Comparison of ENCODE assay signal across 8 cellular contexts in genomic region chr2:96532641-96533291, GRCh38. TPM values are rescaled to one million over a fixed set of nuclear protein-coding genes. Genes with fewer than 3 reads are reported as not detected.
A peak's percentile ranks its signal among the peaks of the same experiment; 100 is the strongest.
DNase-seq lines count a peak whose midpoint lies in the region; ATAC-seq, FAIRE-seq and TF ChIP-seq lines count a peak whose summit lies in the region.

No MANE protein-coding gene starts in this region.

- dilution Hi-C loops in keratinocyte (cut with MboI; ENCODE audit: extremely low pct_ligation_motif_present, low sequenced_read_pairs), result no loop called here

- H3K9ac ChIP-seq in keratinocyte (ENCODE audit: control insufficient read depth, extremely low read depth, insufficient read depth, low read length), result no peak overlapping the region

- H4K20me1 ChIP-seq in keratinocyte (ENCODE audit: control insufficient read depth, extremely low read depth, insufficient read depth, low read length), result no peaks in the 10 kb centered on the region

- peaks cover 0 to 2% of the 10 kb centered on the region in 2 donors for H3K36me3 Mint-ChIP-seq in activated naive CD4-positive, alpha-beta T cell treated with anti-CD3 and anti-CD28 coated beads, Interleukin-2, amount 50 U/mL, for 72 hours
- H3K36me3 Mint-ChIP-seq in stimulated activated memory B cell treated with anti-CD40 and anti-IgM and Interleukin-4, amounts not matched to agents 10 μg/mL and 1 μg/mL and 100 μg/mL, for 72 hours, result peaks cover 6% of the 10 kb centered on the region

- no peaks in the 10 kb centered on the region for H3K36me3 ChIP-seq in keratinocyte (ENCODE audit: control insufficient read depth in 2 of 2, extremely low read depth in 1 of 2, insufficient read depth in 2 of 2, low read length in 2 of 2)

- H3K27me3 ChIP-seq in HL-60 (ENCODE audit: insufficient read depth, poor library complexity, severe bottlenecking) (no peaks in the 10 kb centered on the region), keratinocyte (ENCODE audit: control insufficient read depth, extremely low read depth, insufficient read depth, low read length) (peaks cover 21% of the 10 kb centered on the region)

- FAIRE-seq in keratinocyte (lab: Jason Lieb, UNC), result no peak

- H3K4me3 ChIP-seq in HL-60 (replicated peaks; ENCODE audit: insufficient read depth, low read length) (no peak overlapping the region), keratinocyte (ENCODE audit: control insufficient read depth in 2 of 3, extremely low read depth in 1 of 3, insufficient read depth in 2 of 3, low read depth in 1 of 3, low read length in 3 of 3) (no peak overlapping the region)

- no peaks in the 10 kb centered on the region for H3K9me3 ChIP-seq in keratinocyte (ENCODE audit: control insufficient read depth, low read depth, low read length)

- no peak for ATAC-seq in activated naive CD4-positive, alpha-beta T cell treated with anti-CD3 and anti-CD28 coated beads, Interleukin-2, amount 50 U/mL, for 72 hours
- no peak for ATAC-seq in stimulated activated memory B cell treated with anti-CD40 and anti-IgM and Interleukin-4, amounts not matched to agents 10 μg/mL and 1 μg/mL and 100 μg/mL, for 72 hours

- peak overlapping the region; percentile 73 to 98 for H3K27ac Mint-ChIP-seq in activated naive CD4-positive, alpha-beta T cell treated with anti-CD3 and anti-CD28 coated beads, Interleukin-2, amount 50 U/mL, for 72 hours
- peak overlapping the region; percentile 94 for H3K27ac Mint-ChIP-seq in stimulated activated memory B cell treated with anti-CD40 and anti-IgM and Interleukin-4, amounts not matched to agents 10 μg/mL and 1 μg/mL and 100 μg/mL, for 72 hours

- H3K27ac ChIP-seq in HL-60 (replicated peaks) (peak overlapping the region; percentile 63), keratinocyte (ENCODE audit: control insufficient read depth, insufficient read depth, low read length) (peak overlapping the region; percentile 63)

- H2AFZ ChIP-seq in keratinocyte (ENCODE audit: control insufficient read depth, low read length), result peak overlapping the region; percentile 10

- peaks cover 75% of the 10 kb centered on the region for H3K4me1 Mint-ChIP-seq in stimulated activated memory B cell treated with anti-CD40 and anti-IgM and Interleukin-4, amounts not matched to agents 10 μg/mL and 1 μg/mL and 100 μg/mL, for 72 hours

- no peaks in the 10 kb centered on the region for H3K27me3 Mint-ChIP-seq in stimulated activated memory B cell treated with anti-CD40 and anti-IgM and Interleukin-4, amounts not matched to agents 10 μg/mL and 1 μg/mL and 100 μg/mL, for 72 hours

- no peaks in the 10 kb centered on the region for H3K9me3 Mint-ChIP-seq in activated naive CD4-positive, alpha-beta T cell treated with anti-CD3 and anti-CD28 coated beads, Interleukin-2, amount 50 U/mL, for 72 hours
- H3K9me3 Mint-ChIP-seq in stimulated activated memory B cell treated with anti-CD40 and anti-IgM and Interleukin-4, amounts not matched to agents 10 μg/mL and 1 μg/mL and 100 μg/mL, for 72 hours, result no peaks in the 10 kb centered on the region

- peaks cover 42% of the 10 kb centered on the region for H3K4me1 ChIP-seq in keratinocyte (ENCODE audit: control insufficient read depth, extremely low read depth, insufficient read depth, low read length)

- peak overlapping the region; percentile 80 for H3K4me3 Mint-ChIP-seq in stimulated activated memory B cell treated with anti-CD40 and anti-IgM and Interleukin-4, amounts not matched to agents 10 μg/mL and 1 μg/mL and 100 μg/mL, for 72 hours

- peak overlapping the region; percentile 63 for H3K4me2 ChIP-seq in keratinocyte (ENCODE audit: control insufficient read depth, extremely low read depth, insufficient read depth, low read depth, low read length)

- DNase-seq in HL-60 (ENCODE audit: low read depth in 1 of 2, low spot score in 1 of 2), result no peak
- peak in 1 of 2 donors; percentile 42 for DNase-seq in activated naive CD4-positive, alpha-beta T cell treated with anti-CD3 and anti-CD28 coated beads, Interleukin-2, amount 50 U/mL, for 72 hours (ENCODE audit: low spot score in 2 of 2)
- no peak for DNase-seq in keratinocyte (ENCODE audit: low read depth, low spot score)
- no peak for DNase-seq in NCI-H1105 treated with DMSO at 0.1 percent for 48 hours (lab: John Stamatoyannopoulos, UW)
- DNase-seq in stimulated activated CD4-positive, alpha-beta T cell treated with anti-CD3 and anti-CD28 coated beads, Interleukin-4, amount 100 ng/mL, for 4 hours, result no peak
- DNase-seq in nucleus accumbens (lab: John Stamatoyannopoulos, UW), result no peak
- DNase-seq in SIG-M5 (lab: John Stamatoyannopoulos, UW), result no peak

- no peaks in the 10 kb centered on the region for H3K9me1 ChIP-seq in keratinocyte (ENCODE audit: control insufficient read depth, extremely low read depth, insufficient read depth, low read length)

- peaks cover 2% of the 10 kb centered on the region for H3K79me2 ChIP-seq in keratinocyte (ENCODE audit: control insufficient read depth, insufficient read depth, low read length)

- TF ChIP-seq CTCF in HL-60 (IDR thresholded peaks at IDR 0.05; ENCODE audit: insufficient read depth, low read length) (no peak), keratinocyte (optimal IDR thresholded peaks at IDR 0.05 in 1 of 3, IDR thresholded peaks at IDR 0.05 in 1 of 3, conservative IDR thresholded peaks at IDR 0.05 in 1 of 3; ENCODE audit: extremely low read depth in 1 of 3, insufficient read depth in 2 of 3, low read length in 3 of 3) (no peak)

RNA-seq across cellular contexts. Expression of gene ARID5A, which starts 3.8 kb away (rescaled TPM):
- total RNA-seq in activated naive CD4-positive, alpha-beta T cell treated with anti-CD3 and anti-CD28 coated beads, Interleukin-2, amount 50 U/mL, for 72 hours, result 100 to 1,000 TPM in 1 of 2 donors, 10 to 100 TPM in 1; 51.5 to 348 TPM
- 1.6 to 2.8 TPM (median 1.9 TPM) in 3 replicates for polyA plus RNA-seq in keratinocyte
- 3.4 TPM for polyA plus RNA-seq in keratinocyte (2011; ENCODE audit: low read depth)
- polyA plus RNA-seq in keratinocyte (2011; cell fraction: cytosol; rRNA removed), result 0.98 and 2.6 TPM in 2 replicates
- 2.4 and 3.3 TPM in 2 replicates for polyA plus RNA-seq in keratinocyte (2011; cell fraction: nucleus; rRNA removed)
- 3.0 and 4.9 TPM in 2 replicates for polyA plus RNA-seq in keratinocyte (2012; ENCODE audit: low replicate concordance)
- polyA minus RNA-seq in keratinocyte, result 0.86 to 4.1 TPM (median 0.93 TPM) in 3 replicates
- polyA minus RNA-seq in keratinocyte (2011; cell fraction: cytosol; rRNA and poly(A)+ RNA removed), result 3.1 TPM
- 1.0 and 2.4 TPM in 2 replicates for polyA minus RNA-seq in keratinocyte (2011; cell fraction: nucleus; rRNA and poly(A)+ RNA removed)

RNA-seq across cellular contexts. Expression of gene NEURL3, which starts 27.6 kb away (rescaled TPM):
- total RNA-seq in activated naive CD4-positive, alpha-beta T cell treated with anti-CD3 and anti-CD28 coated beads, Interleukin-2, amount 50 U/mL, for 72 hours, result 1 to 10 TPM in 1 of 2 donors, under 1 TPM in 1; 0.14 to 2.2 TPM
- polyA plus RNA-seq in keratinocyte, result 0.05 to 0.06 TPM in 2 of 3 replicates, not detected in the other
- polyA plus RNA-seq in keratinocyte (2011; ENCODE audit: low read depth), result not detected
- polyA plus RNA-seq in keratinocyte (2011; cell fraction: cytosol; rRNA removed), result not detected in 2 replicates
- 0.15 and 0.48 TPM in 2 replicates for polyA plus RNA-seq in keratinocyte (2011; cell fraction: nucleus; rRNA removed)
- 0.20 TPM in 1 of 2 replicates, not detected in the other for polyA plus RNA-seq in keratinocyte (2012; ENCODE audit: low replicate concordance)
- not detected in 3 replicates for polyA minus RNA-seq in keratinocyte
- not detected for polyA minus RNA-seq in keratinocyte (2011; cell fraction: cytosol; rRNA and poly(A)+ RNA removed)
- polyA minus RNA-seq in keratinocyte (2011; cell fraction: nucleus; rRNA and poly(A)+ RNA removed), result 0.32 TPM in 1 of 2 replicates, not detected in the other
